In the genomic region with DNA sequence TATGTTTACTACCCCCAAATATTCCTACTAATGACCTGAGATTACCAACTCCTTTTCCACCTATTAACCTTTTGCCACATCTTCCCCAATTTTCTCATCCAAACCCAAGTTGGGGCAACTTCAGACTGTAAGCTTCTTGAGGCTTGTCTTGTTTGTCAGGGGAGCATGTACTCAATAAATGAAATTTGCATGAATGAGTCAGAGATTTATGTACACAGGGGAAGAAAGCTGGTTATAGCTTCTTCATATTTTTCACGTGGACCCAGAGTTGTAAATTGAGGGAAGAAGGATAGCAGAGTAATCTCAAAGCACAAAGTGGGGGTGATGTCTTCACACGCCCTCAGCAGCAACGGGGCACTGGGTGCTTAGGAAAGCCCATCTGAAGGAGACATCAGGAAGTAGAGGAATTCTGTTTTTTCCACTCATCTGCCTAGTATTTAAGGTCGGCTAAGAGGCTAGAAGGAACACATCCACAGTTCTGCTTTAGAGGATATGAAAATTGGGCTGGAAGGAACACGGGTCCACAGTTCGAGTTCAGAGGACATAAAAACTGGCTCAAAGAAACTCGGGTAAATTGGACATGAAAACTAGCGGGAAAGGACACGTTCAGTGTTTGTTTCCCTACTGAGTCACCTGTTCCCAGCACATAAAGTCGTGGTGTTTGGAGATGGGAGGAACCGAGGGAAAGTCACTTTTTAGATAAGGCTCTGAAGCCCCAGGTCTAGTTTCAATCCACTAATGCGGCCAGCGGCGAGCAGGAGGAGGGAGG, we compare ENCODE assay signal across 1 cellular context.
TF ChIP-seq lines count a peak whose summit lies in the region.

No MANE protein-coding gene starts in this region.

TF ChIP-seq in H1, 55 proteins besides CTCF, POLR2A, EP300 and RAD21:
- TF ChIP-seq EGR1 (IDR thresholded peaks at IDR 0.05; ENCODE audit: borderline replicate concordance, low read depth, low read length) (no peak), SP4 (IDR thresholded peaks at IDR 0.05; ENCODE audit: low read length) (no peak), BRCA1 (IDR thresholded peaks at IDR 0.05; ENCODE audit: low read depth, low read length) (no peak), MAFK (IDR thresholded peaks at IDR 0.05; ENCODE audit: low read depth, low read length) (no peak), JUND (IDR thresholded peaks at IDR 0.05; ENCODE audit: low read length) (no peak), ZNF274 (IDR thresholded peaks at IDR 0.05; ENCODE audit: borderline replicate concordance, extremely low read depth, low read length) (no peak), KDM5A (IDR thresholded peaks at IDR 0.05; ENCODE audit: low read length) (no peak), SIX5 (IDR thresholded peaks at IDR 0.05; ENCODE audit: low read depth, low read length) (no peak), SP1 (IDR thresholded peaks at IDR 0.05; ENCODE audit: low read depth, low read length) (no peak), SIRT6 (IDR thresholded peaks at IDR 0.05; ENCODE audit: low read length) (no peak), KDM4A (IDR thresholded peaks at IDR 0.05; ENCODE audit: low read depth, low read length, severe bottlenecking) (no peak), GTF2F1 (IDR thresholded peaks at IDR 0.05; ENCODE audit: borderline replicate concordance, low read depth, low read length) (no peak), GABPA (IDR thresholded peaks at IDR 0.05; ENCODE audit: borderline replicate concordance, insufficient read depth, low read length) (no peak), TEAD4 (IDR thresholded peaks at IDR 0.05; ENCODE audit: low read depth, low read length) (no peak), SAP30 (IDR thresholded peaks at IDR 0.05; ENCODE audit: insufficient read depth, insufficient replicate concordance, low read length) (no peak), POU5F1 (IDR thresholded peaks at IDR 0.05; ENCODE audit: low read depth, low read length) (no peak), TCF12 (IDR thresholded peaks at IDR 0.05; ENCODE audit: low read depth, low read length) (no peak), TAF1 (IDR thresholded peaks at IDR 0.05; ENCODE audit: low read depth, low read length) (no peak)
- TF ChIP-seq, protein P1, sequence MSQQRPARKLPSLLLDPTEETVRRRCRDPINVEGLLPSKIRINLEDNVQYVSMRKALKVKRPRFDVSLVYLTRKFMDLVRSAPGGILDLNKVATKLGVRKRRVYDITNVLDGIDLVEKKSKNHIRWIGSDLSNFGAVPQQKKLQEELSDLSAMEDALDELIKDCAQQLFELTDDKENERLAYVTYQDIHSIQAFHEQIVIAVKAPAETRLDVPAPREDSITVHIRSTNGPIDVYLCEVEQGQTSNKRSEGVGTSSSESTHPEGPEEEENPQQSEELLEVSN (IDR thresholded peaks at IDR 0.05) = no peak
